1 cellular context compared by ENCODE assay signal in the genomic region with DNA sequence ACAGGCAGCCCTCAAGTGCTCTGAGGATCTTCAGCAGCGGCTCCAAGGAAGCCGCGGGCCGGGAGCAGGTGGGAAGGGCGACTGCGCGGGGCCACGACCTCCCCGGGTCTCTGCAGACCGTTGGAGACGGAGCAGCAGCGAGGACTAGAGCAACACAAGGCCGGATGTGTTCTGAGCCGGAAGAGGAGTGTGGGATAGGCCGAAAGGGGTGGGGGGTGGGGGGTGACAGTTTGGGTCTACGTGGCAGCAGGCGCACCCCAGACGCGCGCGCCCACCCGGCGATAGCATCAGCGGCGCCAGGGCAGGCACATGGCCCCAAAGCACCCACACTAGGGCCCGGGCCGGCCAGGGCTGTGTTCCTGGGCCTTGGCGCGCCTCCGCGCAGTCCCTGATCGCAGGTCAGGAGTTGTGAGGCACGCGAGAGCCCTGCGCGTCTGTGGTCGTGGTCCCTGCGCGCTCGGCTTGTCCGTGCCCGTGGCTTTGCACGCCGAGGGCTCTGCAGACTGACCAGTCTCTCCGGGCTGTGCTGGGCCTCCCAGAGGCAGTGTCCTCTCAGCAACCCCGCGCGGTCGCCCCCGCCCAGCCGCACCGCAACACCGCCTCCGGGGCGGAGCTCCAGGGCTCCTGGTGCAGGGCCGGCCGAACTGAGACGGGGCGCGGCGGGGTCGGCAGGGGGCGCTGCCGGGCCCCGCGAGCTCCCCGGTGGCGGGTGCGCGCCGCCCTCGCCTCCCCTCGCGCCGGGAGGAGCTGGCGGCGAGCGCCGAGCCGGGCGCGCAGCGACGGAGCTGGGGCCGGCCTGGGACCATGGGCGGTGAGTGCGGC.
TF ChIP-seq lines count a peak whose summit lies in the region.

A gene with protein sequence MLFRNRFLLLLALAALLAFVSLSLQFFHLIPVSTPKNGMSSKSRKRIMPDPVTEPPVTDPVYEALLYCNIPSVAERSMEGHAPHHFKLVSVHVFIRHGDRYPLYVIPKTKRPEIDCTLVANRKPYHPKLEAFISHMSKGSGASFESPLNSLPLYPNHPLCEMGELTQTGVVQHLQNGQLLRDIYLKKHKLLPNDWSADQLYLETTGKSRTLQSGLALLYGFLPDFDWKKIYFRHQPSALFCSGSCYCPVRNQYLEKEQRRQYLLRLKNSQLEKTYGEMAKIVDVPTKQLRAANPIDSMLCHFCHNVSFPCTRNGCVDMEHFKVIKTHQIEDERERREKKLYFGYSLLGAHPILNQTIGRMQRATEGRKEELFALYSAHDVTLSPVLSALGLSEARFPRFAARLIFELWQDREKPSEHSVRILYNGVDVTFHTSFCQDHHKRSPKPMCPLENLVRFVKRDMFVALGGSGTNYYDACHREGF (plus strand): TSS at position 725 of the 822 bp plus-strand sequence. CDS start 28,351 bp downstream, outside the sequence.

TF ChIP-seq in GM12878, 131 proteins besides CTCF, POLR2A, EP300 and RAD21:
- TF ChIP-seq, protein P1, sequence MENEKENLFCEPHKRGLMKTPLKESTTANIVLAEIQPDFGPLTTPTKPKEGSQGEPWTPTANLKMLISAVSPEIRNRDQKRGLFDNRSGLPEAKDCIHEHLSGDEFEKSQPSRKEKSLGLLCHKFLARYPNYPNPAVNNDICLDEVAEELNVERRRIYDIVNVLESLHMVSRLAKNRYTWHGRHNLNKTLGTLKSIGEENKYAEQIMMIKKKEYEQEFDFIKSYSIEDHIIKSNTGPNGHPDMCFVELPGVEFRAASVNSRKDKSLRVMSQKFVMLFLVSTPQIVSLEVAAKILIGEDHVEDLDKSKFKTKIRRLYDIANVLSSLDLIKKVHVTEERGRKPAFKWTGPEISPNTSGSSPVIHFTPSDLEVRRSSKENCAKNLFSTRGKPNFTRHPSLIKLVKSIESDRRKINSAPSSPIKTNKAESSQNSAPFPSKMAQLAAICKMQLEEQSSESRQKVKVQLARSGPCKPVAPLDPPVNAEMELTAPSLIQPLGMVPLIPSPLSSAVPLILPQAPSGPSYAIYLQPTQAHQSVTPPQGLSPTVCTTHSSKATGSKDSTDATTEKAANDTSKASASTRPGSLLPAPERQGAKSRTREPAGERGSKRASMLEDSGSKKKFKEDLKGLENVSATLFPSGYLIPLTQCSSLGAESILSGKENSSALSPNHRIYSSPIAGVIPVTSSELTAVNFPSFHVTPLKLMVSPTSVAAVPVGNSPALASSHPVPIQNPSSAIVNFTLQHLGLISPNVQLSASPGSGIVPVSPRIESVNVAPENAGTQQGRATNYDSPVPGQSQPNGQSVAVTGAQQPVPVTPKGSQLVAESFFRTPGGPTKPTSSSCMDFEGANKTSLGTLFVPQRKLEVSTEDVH (IDR thresholded peaks at IDR 0.05; ENCODE audit: low read depth, partially characterized antibody), result no peak
- TF ChIP-seq DPF2 (IDR thresholded peaks at IDR 0.05) (peak; percentile 57), ZSCAN29 (IDR thresholded peaks at IDR 0.05) (peak; percentile 42; the same call in 1 of the 2 replicates), HDGF (IDR thresholded peaks at IDR 0.05) (0 out of 2 replicates have a peak, but pooled peaks have one; percentile 32), TAF1 (IDR thresholded peaks at IDR 0.05; ENCODE audit: borderline replicate concordance, low read depth, low read length) (peak; percentile 51; the same call in 1 of the 2 replicates), SIX5 (IDR thresholded peaks at IDR 0.05; ENCODE audit: low read depth, low read length, severe bottlenecking) (no peak), CHD2 (IDR thresholded peaks at IDR 0.05; ENCODE audit: borderline replicate concordance, low read depth, low read length) (no peak), SRF (IDR thresholded peaks at IDR 0.05; ENCODE audit: low read depth in 2 of 2, low read length in 2 of 2) (no peak), BACH1 (IDR thresholded peaks at IDR 0.05; ENCODE audit: borderline replicate concordance) (peak; percentile 68), IKZF1 (conservative IDR thresholded peaks at IDR 0.05) (peak; percentile 62; the same call in 1 of the 2 replicates), NR2C1 (IDR thresholded peaks at IDR 0.05) (peak; percentile 20; the same call in 1 of the 2 replicates), FOXM1 (IDR thresholded peaks at IDR 0.05; ENCODE audit: low read depth, low read length) (no peak), SMC3 (IDR thresholded peaks at IDR 0.05; ENCODE audit: borderline replicate concordance, low read length) (peak; percentile 4; the same call in 1 of the 2 replicates), RAD51 (IDR thresholded peaks at IDR 0.05) (no peak), CREM (IDR thresholded peaks at IDR 0.05; ENCODE audit: low read depth) (no peak), ESRRA (IDR thresholded peaks at IDR 0.05; ENCODE audit: low read length) (no peak), ZNF274 (IDR thresholded peaks at IDR 0.05; ENCODE audit: insufficient read depth, insufficient read length) (no peak), RUNX3 (IDR thresholded peaks at IDR 0.05; ENCODE audit: low read length) (peak; percentile 62; the same call in 1 of the 2 replicates), GATAD2B (conservative IDR thresholded peaks at IDR 0.05; ENCODE audit: low read depth) (peak; percentile 81; the same call in 1 of the 2 replicates), STAT1 (conservative IDR thresholded peaks at IDR 0.05) (no peak), RB1 (IDR thresholded peaks at IDR 0.05; ENCODE audit: borderline replicate concordance) (peak; percentile 64; the same call in 1 of the 2 replicates), SMARCA5 (IDR thresholded peaks at IDR 0.05) (peak; percentile 98), SIN3A (IDR thresholded peaks at IDR 0.05; ENCODE audit: low read depth, low read length) (no peak), POLR2AphosphoS2 (IDR thresholded peaks at IDR 0.05; ENCODE audit: low read depth, low read length) (peak; percentile 60; the same call in 1 of the 2 replicates), BHLHE40 (IDR thresholded peaks at IDR 0.05; ENCODE audit: borderline replicate concordance in 1 of 2, low read depth in 2 of 2, low read length in 1 of 2) (peak in 1 of 2 experiments; percentile 67; a peak in 2 of 4 replicates), TCF12 (IDR thresholded peaks at IDR 0.05; ENCODE audit: low read depth, low read length) (0 out of 2 replicates have a peak, but pooled peaks have one; percentile 29), POLR2AphosphoS5 (IDR thresholded peaks at IDR 0.05; ENCODE audit: low read length) (peak; percentile 81), ZNF217 (IDR thresholded peaks at IDR 0.05) (peak; percentile 75; the same call in 1 of the 2 replicates), HDAC6 (IDR thresholded peaks at IDR 0.05; ENCODE audit: unreplicated experiment) (no peak), PAX5 (IDR thresholded peaks at IDR 0.05; ENCODE audit: borderline replicate concordance, low read depth, low read length) (peak; percentile 16; the same call in 1 of the 2 replicates), EGR1 (IDR thresholded peaks at IDR 0.05; ENCODE audit: borderline replicate concordance in 1 of 2, low read depth in 2 of 2, low read length in 2 of 2) (peak in 1 of 2 experiments; percentile 83; a peak in 2 of 3 replicates), LARP7 (IDR thresholded peaks at IDR 0.05) (peak; percentile 57; the same call in 1 of the 2 replicates), CREB1 (IDR thresholded peaks at IDR 0.05; ENCODE audit: low read depth) (peak; percentile 4; the same call in 1 of the 2 replicates), YY1 (IDR thresholded peaks at IDR 0.05; ENCODE audit: low read depth, low read length) (peak; percentile 51), YBX1 (IDR thresholded peaks at IDR 0.05) (no peak)
- TF ChIP-seq, protein P2, sequence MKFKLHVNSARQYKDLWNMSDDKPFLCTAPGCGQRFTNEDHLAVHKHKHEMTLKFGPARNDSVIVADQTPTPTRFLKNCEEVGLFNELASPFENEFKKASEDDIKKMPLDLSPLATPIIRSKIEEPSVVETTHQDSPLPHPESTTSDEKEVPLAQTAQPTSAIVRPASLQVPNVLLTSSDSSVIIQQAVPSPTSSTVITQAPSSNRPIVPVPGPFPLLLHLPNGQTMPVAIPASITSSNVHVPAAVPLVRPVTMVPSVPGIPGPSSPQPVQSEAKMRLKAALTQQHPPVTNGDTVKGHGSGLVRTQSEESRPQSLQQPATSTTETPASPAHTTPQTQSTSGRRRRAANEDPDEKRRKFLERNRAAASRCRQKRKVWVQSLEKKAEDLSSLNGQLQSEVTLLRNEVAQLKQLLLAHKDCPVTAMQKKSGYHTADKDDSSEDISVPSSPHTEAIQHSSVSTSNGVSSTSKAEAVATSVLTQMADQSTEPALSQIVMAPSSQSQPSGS (IDR thresholded peaks at IDR 0.05; ENCODE audit: low read length), result no peak
- TF ChIP-seq, protein P3, sequence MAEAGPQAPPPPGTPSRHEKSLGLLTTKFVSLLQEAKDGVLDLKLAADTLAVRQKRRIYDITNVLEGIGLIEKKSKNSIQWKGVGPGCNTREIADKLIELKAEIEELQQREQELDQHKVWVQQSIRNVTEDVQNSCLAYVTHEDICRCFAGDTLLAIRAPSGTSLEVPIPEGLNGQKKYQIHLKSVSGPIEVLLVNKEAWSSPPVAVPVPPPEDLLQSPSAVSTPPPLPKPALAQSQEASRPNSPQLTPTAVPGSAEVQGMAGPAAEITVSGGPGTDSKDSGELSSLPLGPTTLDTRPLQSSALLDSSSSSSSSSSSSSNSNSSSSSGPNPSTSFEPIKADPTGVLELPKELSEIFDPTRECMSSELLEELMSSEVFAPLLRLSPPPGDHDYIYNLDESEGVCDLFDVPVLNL (IDR thresholded peaks at IDR 0.05; ENCODE audit: low read depth, low read length), result no peak
- TF ChIP-seq, protein P4, sequence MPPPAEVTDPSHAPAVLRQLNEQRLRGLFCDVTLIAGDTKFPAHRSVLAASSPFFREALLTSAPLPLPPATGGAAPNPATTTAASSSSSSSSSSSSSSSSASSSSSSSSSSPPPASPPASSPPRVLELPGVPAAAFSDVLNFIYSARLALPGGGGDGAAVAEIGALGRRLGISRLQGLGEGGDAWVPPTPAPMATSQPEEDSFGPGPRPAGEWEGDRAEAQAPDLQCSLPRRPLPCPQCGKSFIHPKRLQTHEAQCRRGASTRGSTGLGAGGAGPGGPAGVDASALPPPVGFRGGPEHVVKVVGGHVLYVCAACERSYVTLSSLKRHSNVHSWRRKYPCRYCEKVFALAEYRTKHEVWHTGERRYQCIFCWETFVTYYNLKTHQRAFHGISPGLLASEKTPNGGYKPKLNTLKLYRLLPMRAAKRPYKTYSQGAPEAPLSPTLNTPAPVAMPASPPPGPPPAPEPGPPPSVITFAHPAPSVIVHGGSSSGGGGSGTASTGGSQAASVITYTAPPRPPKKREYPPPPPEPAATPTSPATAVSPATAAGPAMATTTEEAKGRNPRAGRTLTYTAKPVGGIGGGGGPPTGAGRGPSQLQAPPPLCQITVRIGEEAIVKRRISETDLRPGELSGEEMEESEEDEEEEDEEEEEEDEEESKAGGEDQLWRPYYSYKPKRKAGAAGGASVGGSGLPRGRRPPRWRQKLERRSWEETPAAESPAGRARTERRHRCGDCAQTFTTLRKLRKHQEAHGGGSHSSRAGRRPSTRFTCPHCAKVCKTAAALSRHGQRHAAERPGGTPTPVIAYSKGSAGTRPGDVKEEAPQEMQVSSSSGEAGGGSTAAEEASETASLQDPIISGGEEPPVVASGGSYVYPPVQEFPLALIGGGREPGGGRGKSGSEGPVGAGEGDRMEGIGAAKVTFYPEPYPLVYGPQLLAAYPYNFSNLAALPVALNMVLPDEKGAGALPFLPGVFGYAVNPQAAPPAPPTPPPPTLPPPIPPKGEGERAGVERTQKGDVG (CRISPR knock-in tag; IDR thresholded peaks at IDR 0.05), result no peak
- TF ChIP-seq, protein P5, sequence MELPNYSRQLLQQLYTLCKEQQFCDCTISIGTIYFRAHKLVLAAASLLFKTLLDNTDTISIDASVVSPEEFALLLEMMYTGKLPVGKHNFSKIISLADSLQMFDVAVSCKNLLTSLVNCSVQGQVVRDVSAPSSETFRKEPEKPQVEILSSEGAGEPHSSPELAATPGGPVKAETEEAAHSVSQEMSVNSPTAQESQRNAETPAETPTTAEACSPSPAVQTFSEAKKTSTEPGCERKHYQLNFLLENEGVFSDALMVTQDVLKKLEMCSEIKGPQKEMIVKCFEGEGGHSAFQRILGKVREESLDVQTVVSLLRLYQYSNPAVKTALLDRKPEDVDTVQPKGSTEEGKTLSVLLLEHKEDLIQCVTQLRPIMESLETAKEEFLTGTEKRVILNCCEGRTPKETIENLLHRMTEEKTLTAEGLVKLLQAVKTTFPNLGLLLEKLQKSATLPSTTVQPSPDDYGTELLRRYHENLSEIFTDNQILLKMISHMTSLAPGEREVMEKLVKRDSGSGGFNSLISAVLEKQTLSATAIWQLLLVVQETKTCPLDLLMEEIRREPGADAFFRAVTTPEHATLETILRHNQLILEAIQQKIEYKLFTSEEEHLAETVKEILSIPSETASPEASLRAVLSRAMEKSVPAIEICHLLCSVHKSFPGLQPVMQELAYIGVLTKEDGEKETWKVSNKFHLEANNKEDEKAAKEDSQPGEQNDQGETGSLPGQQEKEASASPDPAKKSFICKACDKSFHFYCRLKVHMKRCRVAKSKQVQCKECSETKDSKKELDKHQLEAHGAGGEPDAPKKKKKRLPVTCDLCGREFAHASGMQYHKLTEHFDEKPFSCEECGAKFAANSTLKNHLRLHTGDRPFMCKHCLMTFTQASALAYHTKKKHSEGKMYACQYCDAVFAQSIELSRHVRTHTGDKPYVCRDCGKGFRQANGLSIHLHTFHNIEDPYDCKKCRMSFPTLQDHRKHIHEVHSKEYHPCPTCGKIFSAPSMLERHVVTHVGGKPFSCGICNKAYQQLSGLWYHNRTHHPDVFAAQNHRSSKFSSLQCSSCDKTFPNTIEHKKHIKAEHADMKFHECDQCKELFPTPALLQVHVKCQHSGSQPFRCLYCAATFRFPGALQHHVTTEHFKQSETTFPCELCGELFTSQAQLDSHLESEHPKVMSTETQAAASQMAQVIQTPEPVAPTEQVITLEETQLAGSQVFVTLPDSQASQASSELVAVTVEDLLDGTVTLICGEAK (IDR thresholded peaks at IDR 0.05; ENCODE audit: borderline replicate concordance), result peak; percentile 31; the same call in 1 of the 2 replicates
- TF ChIP-seq, protein P6, sequence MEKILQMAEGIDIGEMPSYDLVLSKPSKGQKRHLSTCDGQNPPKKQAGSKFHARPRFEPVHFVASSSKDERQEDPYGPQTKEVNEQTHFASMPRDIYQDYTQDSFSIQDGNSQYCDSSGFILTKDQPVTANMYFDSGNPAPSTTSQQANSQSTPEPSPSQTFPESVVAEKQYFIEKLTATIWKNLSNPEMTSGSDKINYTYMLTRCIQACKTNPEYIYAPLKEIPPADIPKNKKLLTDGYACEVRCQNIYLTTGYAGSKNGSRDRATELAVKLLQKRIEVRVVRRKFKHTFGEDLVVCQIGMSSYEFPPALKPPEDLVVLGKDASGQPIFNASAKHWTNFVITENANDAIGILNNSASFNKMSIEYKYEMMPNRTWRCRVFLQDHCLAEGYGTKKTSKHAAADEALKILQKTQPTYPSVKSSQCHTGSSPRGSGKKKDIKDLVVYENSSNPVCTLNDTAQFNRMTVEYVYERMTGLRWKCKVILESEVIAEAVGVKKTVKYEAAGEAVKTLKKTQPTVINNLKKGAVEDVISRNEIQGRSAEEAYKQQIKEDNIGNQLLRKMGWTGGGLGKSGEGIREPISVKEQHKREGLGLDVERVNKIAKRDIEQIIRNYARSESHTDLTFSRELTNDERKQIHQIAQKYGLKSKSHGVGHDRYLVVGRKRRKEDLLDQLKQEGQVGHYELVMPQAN (conservative IDR thresholded peaks at IDR 0.05), result peak; percentile 26; the same call in 1 of the 2 replicates
- TF ChIP-seq, protein P7, sequence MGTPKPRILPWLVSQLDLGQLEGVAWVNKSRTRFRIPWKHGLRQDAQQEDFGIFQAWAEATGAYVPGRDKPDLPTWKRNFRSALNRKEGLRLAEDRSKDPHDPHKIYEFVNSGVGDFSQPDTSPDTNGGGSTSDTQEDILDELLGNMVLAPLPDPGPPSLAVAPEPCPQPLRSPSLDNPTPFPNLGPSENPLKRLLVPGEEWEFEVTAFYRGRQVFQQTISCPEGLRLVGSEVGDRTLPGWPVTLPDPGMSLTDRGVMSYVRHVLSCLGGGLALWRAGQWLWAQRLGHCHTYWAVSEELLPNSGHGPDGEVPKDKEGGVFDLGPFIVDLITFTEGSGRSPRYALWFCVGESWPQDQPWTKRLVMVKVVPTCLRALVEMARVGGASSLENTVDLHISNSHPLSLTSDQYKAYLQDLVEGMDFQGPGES (IDR thresholded peaks at IDR 0.05), result no peak
